ENCODE assay signal across 11 cellular contexts in genomic region chr3:141114816-141115458, GRCh38.
DNase-seq lines count a peak whose midpoint lies in the region; ATAC-seq, FAIRE-seq and TF ChIP-seq lines count a peak whose summit lies in the region.
"Had no signal": no experiment of that assay in that cellular context is flagged by ENCODE, and none has a peak within 500 bp of the region (broad histone marks: within the 10 kb centered on the region; RNA-seq: fewer than 3 reads in every experiment).

No MANE protein-coding gene starts in this region.

- CTCF ChIA-PET in AG04449 (lab: Yijun Ruan, JAX) = interaction anchor here (1.0 to 1.6 kb wide), 3 partner anchors 9 to 216 kb away, joined by 3 to 9 read pairs (median 5); no protein-coding TSS in a partner anchor

- H3K4me2 ChIP-seq in mesendoderm (ENCODE audit: low read length) = no peak overlapping the region

- H2AK5ac ChIP-seq in mesendoderm (ENCODE audit: low read length) = no peak overlapping the region

- H2BK15ac ChIP-seq in mesendoderm (replicated peaks; ENCODE audit: low read depth) = no peak overlapping the region

- no peak overlapping the region for H3K23ac ChIP-seq in mesendoderm (ENCODE audit: low read length)

- DNase-seq in AG04449 (ENCODE audit: low read depth, low spot score) (no peak), HTR-8/SVneo (ENCODE audit: insufficient read length, low spot score) (peak; percentile 14), cerebellar cortex (ENCODE audit: low spot score) (peak; percentile 23), mesendoderm (peak; percentile 62), putamen (ENCODE audit: low spot score) (no peak)

- H3K36me3 ChIP-seq in mesendoderm (ENCODE audit: control insufficient read depth, insufficient read depth, low read length) = no peaks in the 10 kb centered on the region

- POLR2A ChIA-PET in AG04449 (lab: Yijun Ruan, JAX) = no interaction called here

- ATAC-seq in GM18867 (IDR thresholded peaks at IDR 0.05; ENCODE audit: unreplicated experiment) (no peak), HG03469 (IDR thresholded peaks at IDR 0.05; ENCODE audit: unreplicated experiment) (no peak), HG03095 (IDR thresholded peaks at IDR 0.05; ENCODE audit: unreplicated experiment) (no peak)
- ATAC-seq: CD8-positive, alpha-beta T cell had no signal

- no CpG with 5 or more reads among the region's 13 CpGs for WGBS in mesendoderm (ENCODE audit: extremely low coverage, insufficient coverage, low lambda C conversion rate)

- no peak overlapping the region for H3K56ac ChIP-seq in mesendoderm (ENCODE audit: low read length)

- H3K4me3 ChIP-seq in AG04449 (ENCODE audit: low read depth, low read length) (no peak overlapping the region), mesendoderm (ENCODE audit: low read length) (no peak overlapping the region)
- H3K4me3 ChIP-seq: skin epidermis had no signal

- H3K18ac ChIP-seq in mesendoderm (ENCODE audit: low read length) = no peak overlapping the region

- H3K4ac ChIP-seq in mesendoderm (ENCODE audit: low read depth, low read length) = no peak overlapping the region

- no peak for FAIRE-seq in HTR-8/SVneo (lab: Jason Lieb, UNC)
- FAIRE-seq: frontal cortex had no signal

- H2BK120ac ChIP-seq in mesendoderm (ENCODE audit: low read depth, low read length) = no peak overlapping the region

- H3K79me2 ChIP-seq in mesendoderm (ENCODE audit: control insufficient read depth, insufficient read depth, low read length) = no peaks in the 10 kb centered on the region

- no peak overlapping the region for H2BK5ac ChIP-seq in mesendoderm (ENCODE audit: low read length)

- TF ChIP-seq CTCF in AG04449 (IDR thresholded peaks at IDR 0.05; ENCODE audit: insufficient read depth, low read length, missing control alignments) = peak; percentile 23

- no peak overlapping the region for H4K5ac ChIP-seq in mesendoderm (ENCODE audit: low read length)

- no peak overlapping the region for H4K8ac ChIP-seq in mesendoderm (ENCODE audit: low read depth, low read length)

- H3K27me3 ChIP-seq in mesendoderm (ENCODE audit: insufficient read depth, low read length, poor library complexity) = no peaks in the 10 kb centered on the region

- no peaks in the 10 kb centered on the region for H3K79me1 ChIP-seq in mesendoderm (ENCODE audit: low read length)

- H3K27ac ChIP-seq in mesendoderm (ENCODE audit: low read depth, low read length) = no peak overlapping the region

- no peaks in the 10 kb centered on the region for H3K4me1 ChIP-seq in mesendoderm (ENCODE audit: control insufficient read depth, low read depth, low read length)

- H3K9ac ChIP-seq in mesendoderm (ENCODE audit: low read length) = no peak overlapping the region

Comparison
In these comparisons a context has a peak if more than half of its experiments do, and no peak if none do; other contexts are left out.
1. DNase-seq: peak in HTR-8/SVneo (single experiment), cerebellar cortex (single experiment) and mesendoderm (single experiment); none in AG04449 (single experiment) and putamen (single experiment).